Comparison of ENCODE assay signal across 9 cellular contexts in genomic region chr11:124724854-124725718, GRCh38. TPM values are rescaled to one million over a fixed set of nuclear protein-coding genes. Genes with fewer than 3 reads are reported as not detected.
A peak's percentile ranks its signal among the peaks of the same experiment; 100 is the strongest.
DNase-seq lines count a peak whose midpoint lies in the region; ATAC-seq, FAIRE-seq and TF ChIP-seq lines count a peak whose summit lies in the region.
"Had no signal": no experiment of that assay in that cellular context is flagged by ENCODE, and none has a peak within 500 bp of the region (broad histone marks: within the 10 kb centered on the region; RNA-seq: fewer than 3 reads in every experiment).

No MANE protein-coding gene starts in this region.

- no peaks in the 10 kb centered on the region for H3K79me2 ChIP-seq in neural progenitor cell (ENCODE audit: low read depth)

- CTCF ChIA-PET in activated CD4-positive, alpha-beta T cell treated with anti-CD3 and anti-CD28 coated beads for 36 hours (lab: Charles Lee), result interaction anchor here (0.7 to 1.0 kb wide), 2 partner anchors 31 to 46 kb away, joined by 3 read pairs; no protein-coding TSS in a partner anchor

- peak overlapping the region; percentile 31 for H3K4me2 ChIP-seq in neural progenitor cell

- no peak for FAIRE-seq in frontal cortex (lab: Jason Lieb, UNC)
- FAIRE-seq: colon had no signal

- DNase-seq in RWPE2 (ENCODE audit: low spot score), result no peak
- no peak for DNase-seq in neural progenitor cell (ENCODE audit: low spot score)
- DNase-seq in activated CD4-positive, alpha-beta T cell treated with anti-CD3 and anti-CD28 coated beads for 36 hours, result no peak
- no peak for DNase-seq in hepatic stellate cell (ENCODE audit: low spot score)
- DNase-seq in activated T-helper 2 cell treated with anti-CD3 and anti-CD28 coated beads, Interferon-gamma antibody, Interleukin-2, Interleukin-4, amounts not matched to agents 10 μg/mL and 5 μg/mL and 100 μg/mL, durations not matched to agents 14 hours and 24 hours and 36 hours (ENCODE audit: low spot score), result no peak
- DNase-seq in frontal cortex (ENCODE audit: low spot score in 2 of 2), result no peak

- H3K27me3 ChIP-seq in RWPE2 (ENCODE audit: insufficient read depth, poor library complexity, severe bottlenecking) (no peaks in the 10 kb centered on the region), neural progenitor cell (peaks cover 54% of the 10 kb centered on the region)

- H3K4me1 ChIP-seq in RWPE2 (ENCODE audit: insufficient read depth, poor library complexity, severe bottlenecking), result peaks cover 11% of the 10 kb centered on the region
- H3K4me1 ChIP-seq in neural progenitor cell, result peaks cover 28% of the 10 kb centered on the region

- H3K36me3 ChIP-seq in RWPE2 (ENCODE audit: low read depth), result no peaks in the 10 kb centered on the region
- H3K36me3 ChIP-seq in neural progenitor cell, result no peaks in the 10 kb centered on the region

- peaks cover 21% of the 10 kb centered on the region for H3K27me3 Mint-ChIP-seq in neural progenitor cell (ENCODE audit: insufficient read depth, low read depth)
- H3K27me3 Mint-ChIP-seq in activated CD4-positive, alpha-beta T cell treated with anti-CD3 and anti-CD28 coated beads for 36 hours, result peaks cover 12% of the 10 kb centered on the region
- H3K27me3 Mint-ChIP-seq in activated T-helper 2 cell treated with anti-CD3 and anti-CD28 coated beads, Interferon-gamma antibody, Interleukin-2, Interleukin-4, amounts not matched to agents 10 μg/mL and 5 μg/mL and 100 μg/mL, durations not matched to agents 14 hours and 24 hours and 36 hours (ENCODE audit: low read depth), result peaks cover 47% of the 10 kb centered on the region

- H3K9ac ChIP-seq in neural progenitor cell, result no peak overlapping the region

- TF ChIP-seq CTCF in RWPE2 (IDR thresholded peaks at IDR 0.05; ENCODE audit: poor library complexity, severe bottlenecking) (no peak), neural progenitor cell (IDR thresholded peaks at IDR 0.05) (no peak)

- H3K4me1 Mint-ChIP-seq in neural progenitor cell, result peaks cover 60% of the 10 kb centered on the region
- H3K4me1 Mint-ChIP-seq in activated CD4-positive, alpha-beta T cell treated with anti-CD3 and anti-CD28 coated beads for 36 hours, result peaks cover 13% of the 10 kb centered on the region
- no peaks in the 10 kb centered on the region for H3K4me1 Mint-ChIP-seq in activated T-helper 2 cell treated with anti-CD3 and anti-CD28 coated beads, Interferon-gamma antibody, Interleukin-2, Interleukin-4, amounts not matched to agents 10 μg/mL and 5 μg/mL and 100 μg/mL, durations not matched to agents 14 hours and 24 hours and 36 hours (ENCODE audit: low read depth)

- POLR2A ChIA-PET in activated CD4-positive, alpha-beta T cell treated with anti-CD3 and anti-CD28 coated beads for 36 hours (lab: Charles Lee), result no interaction called here

- H3K9me3 Mint-ChIP-seq in neural progenitor cell, result no peaks in the 10 kb centered on the region
- H3K9me3 Mint-ChIP-seq in activated CD4-positive, alpha-beta T cell treated with anti-CD3 and anti-CD28 coated beads for 36 hours (ENCODE audit: low read depth), result no peaks in the 10 kb centered on the region
- no peaks in the 10 kb centered on the region for H3K9me3 Mint-ChIP-seq in activated T-helper 2 cell treated with anti-CD3 and anti-CD28 coated beads, Interferon-gamma antibody, Interleukin-2, Interleukin-4, amounts not matched to agents 10 μg/mL and 5 μg/mL and 100 μg/mL, durations not matched to agents 14 hours and 24 hours and 36 hours

- no peaks in the 10 kb centered on the region for H3K36me3 Mint-ChIP-seq in neural progenitor cell
- no peaks in the 10 kb centered on the region for H3K36me3 Mint-ChIP-seq in activated CD4-positive, alpha-beta T cell treated with anti-CD3 and anti-CD28 coated beads for 36 hours (ENCODE audit: low read depth)
- H3K36me3 Mint-ChIP-seq in activated T-helper 2 cell treated with anti-CD3 and anti-CD28 coated beads, Interferon-gamma antibody, Interleukin-2, Interleukin-4, amounts not matched to agents 10 μg/mL and 5 μg/mL and 100 μg/mL, durations not matched to agents 14 hours and 24 hours and 36 hours (ENCODE audit: low read depth), result no peaks in the 10 kb centered on the region

- H3K27ac ChIP-seq in RWPE2 (ENCODE audit: poor library complexity, severe bottlenecking) (peak overlapping the region; percentile 42), neural progenitor cell (no peak overlapping the region)

- H2AFZ ChIP-seq in neural progenitor cell (replicated peaks), result peak overlapping the region; percentile 63

- H3K27ac Mint-ChIP-seq in neural progenitor cell, result peak overlapping the region; percentile 64
- H3K27ac Mint-ChIP-seq in activated CD4-positive, alpha-beta T cell treated with anti-CD3 and anti-CD28 coated beads for 36 hours, result no peak overlapping the region
- no peak overlapping the region for H3K27ac Mint-ChIP-seq in activated T-helper 2 cell treated with anti-CD3 and anti-CD28 coated beads, Interferon-gamma antibody, Interleukin-2, Interleukin-4, amounts not matched to agents 10 μg/mL and 5 μg/mL and 100 μg/mL, durations not matched to agents 14 hours and 24 hours and 36 hours

- no peaks in the 10 kb centered on the region for H3F3A ChIP-seq in neural progenitor cell (ENCODE audit: low read depth)

- H3K4me3 Mint-ChIP-seq in neural progenitor cell, result peak overlapping the region; percentile 15
- H3K4me3 Mint-ChIP-seq in activated CD4-positive, alpha-beta T cell treated with anti-CD3 and anti-CD28 coated beads for 36 hours, result no peak overlapping the region
- H3K4me3 Mint-ChIP-seq in activated T-helper 2 cell treated with anti-CD3 and anti-CD28 coated beads, Interferon-gamma antibody, Interleukin-2, Interleukin-4, amounts not matched to agents 10 μg/mL and 5 μg/mL and 100 μg/mL, durations not matched to agents 14 hours and 24 hours and 36 hours (ENCODE audit: low read depth), result no peak overlapping the region

- no peaks in the 10 kb centered on the region for H4K20me1 ChIP-seq in neural progenitor cell (ENCODE audit: low read depth)

- H3K9me3 ChIP-seq in RWPE2 (ENCODE audit: severe bottlenecking), result no peaks in the 10 kb centered on the region
- no peaks in the 10 kb centered on the region for H3K9me3 ChIP-seq in neural progenitor cell (ENCODE audit: low read depth)

- ATAC-seq in GM18907 (IDR thresholded peaks at IDR 0.05; ENCODE audit: unreplicated experiment), result peak; percentile 98
- ATAC-seq in HG02870 (IDR thresholded peaks at IDR 0.05; ENCODE audit: unreplicated experiment), result peak; percentile 78
- no peak for ATAC-seq in RWPE2 (ENCODE audit: low read depth)
- no peak for ATAC-seq in activated CD4-positive, alpha-beta T cell treated with anti-CD3 and anti-CD28 coated beads for 36 hours

- intact Hi-C loops in activated CD4-positive, alpha-beta T cell treated with anti-CD3 and anti-CD28 coated beads for 36 hours (cut with DNase I, micrococcal nuclease), result no loop called here
- intact Hi-C loops in activated T-helper 2 cell treated with anti-CD3 and anti-CD28 coated beads, Interferon-gamma antibody, Interleukin-2, Interleukin-4, amounts not matched to agents 10 μg/mL and 5 μg/mL and 100 μg/mL, durations not matched to agents 14 hours and 24 hours and 36 hours (cut with micrococcal nuclease), result no loop called here

- H3K4me3 ChIP-seq in RWPE2 (ENCODE audit: severe bottlenecking) (no peak overlapping the region), neural progenitor cell (no peak overlapping the region)

RNA-seq across cellular contexts. Expression of gene NRGN, which starts 14.7 kb away (rescaled TPM):
- total RNA-seq in neural progenitor cell (ENCODE audit: low replicate concordance) (0.39 and 7.5 TPM in 2 replicates), frontal cortex (2.9 TPM)
- total RNA-seq in activated CD4-positive, alpha-beta T cell treated with anti-CD3 and anti-CD28 coated beads for 36 hours, result 10 to 100 TPM; 13.5 to 18.1 TPM
- total RNA-seq in activated T-helper 2 cell treated with anti-CD3 and anti-CD28 coated beads, Interferon-gamma antibody, Interleukin-2, Interleukin-4, amounts not matched to agents 10 μg/mL and 5 μg/mL and 100 μg/mL, durations not matched to agents 14 hours and 24 hours and 36 hours, result 5.0 and 6.7 TPM in 2 replicates

RNA-seq across cellular contexts. Expression of gene VSIG2, which starts 27.0 kb away (rescaled TPM):
- total RNA-seq in neural progenitor cell (ENCODE audit: low replicate concordance) (not detected in 2 replicates), frontal cortex (not detected)
- total RNA-seq in activated CD4-positive, alpha-beta T cell treated with anti-CD3 and anti-CD28 coated beads for 36 hours, result not detected
- total RNA-seq in activated T-helper 2 cell treated with anti-CD3 and anti-CD28 coated beads, Interferon-gamma antibody, Interleukin-2, Interleukin-4, amounts not matched to agents 10 μg/mL and 5 μg/mL and 100 μg/mL, durations not matched to agents 14 hours and 24 hours and 36 hours, result not detected in 2 replicates

RNA-seq across cellular contexts. Expression of gene ESAM, which starts 37.0 kb away (rescaled TPM):
- total RNA-seq in neural progenitor cell (ENCODE audit: low replicate concordance) (0.26 and 0.81 TPM in 2 replicates), frontal cortex (3.7 TPM)
- total RNA-seq in activated CD4-positive, alpha-beta T cell treated with anti-CD3 and anti-CD28 coated beads for 36 hours, result under 1 TPM; 0.39 to 0.53 TPM
- total RNA-seq in activated T-helper 2 cell treated with anti-CD3 and anti-CD28 coated beads, Interferon-gamma antibody, Interleukin-2, Interleukin-4, amounts not matched to agents 10 μg/mL and 5 μg/mL and 100 μg/mL, durations not matched to agents 14 hours and 24 hours and 36 hours, result 0.18 and 0.23 TPM in 2 replicates

RNA-seq across cellular contexts. Expression of gene SPA17, which starts 51.4 kb away (rescaled TPM):
- 53.3 and 67.2 TPM in 2 replicates for total RNA-seq in neural progenitor cell (ENCODE audit: low replicate concordance)
- total RNA-seq in activated CD4-positive, alpha-beta T cell treated with anti-CD3 and anti-CD28 coated beads for 36 hours, result 1 to 10 TPM; 3.9 to 4.7 TPM
- 2.3 and 2.9 TPM in 2 replicates for total RNA-seq in activated T-helper 2 cell treated with anti-CD3 and anti-CD28 coated beads, Interferon-gamma antibody, Interleukin-2, Interleukin-4, amounts not matched to agents 10 μg/mL and 5 μg/mL and 100 μg/mL, durations not matched to agents 14 hours and 24 hours and 36 hours
- total RNA-seq in frontal cortex, result 5.7 TPM

RNA-seq across cellular contexts. Expression of gene SIAE, which starts 51.5 kb away (rescaled TPM):
- 3.6 and 4.9 TPM in 2 replicates for total RNA-seq in neural progenitor cell (ENCODE audit: low replicate concordance)
- 10 to 100 TPM in 1 of 2 experiments, 1 to 10 TPM in 1; 9.4 to 12.2 TPM for total RNA-seq in activated CD4-positive, alpha-beta T cell treated with anti-CD3 and anti-CD28 coated beads for 36 hours
- 5.0 and 5.2 TPM in 2 replicates for total RNA-seq in activated T-helper 2 cell treated with anti-CD3 and anti-CD28 coated beads, Interferon-gamma antibody, Interleukin-2, Interleukin-4, amounts not matched to agents 10 μg/mL and 5 μg/mL and 100 μg/mL, durations not matched to agents 14 hours and 24 hours and 36 hours
- 10.2 TPM for total RNA-seq in frontal cortex

Comparison
In these comparisons a context has a peak if more than half of its experiments do, and no peak if none do; other contexts are left out.
1. ATAC-seq: peak in GM18907 (single experiment) and HG02870 (single experiment); none in RWPE2 (single experiment) and activated CD4-positive, alpha-beta T cell treated with anti-CD3 and anti-CD28 coated beads for 36 hours (single experiment).